In the genomic region with DNA sequence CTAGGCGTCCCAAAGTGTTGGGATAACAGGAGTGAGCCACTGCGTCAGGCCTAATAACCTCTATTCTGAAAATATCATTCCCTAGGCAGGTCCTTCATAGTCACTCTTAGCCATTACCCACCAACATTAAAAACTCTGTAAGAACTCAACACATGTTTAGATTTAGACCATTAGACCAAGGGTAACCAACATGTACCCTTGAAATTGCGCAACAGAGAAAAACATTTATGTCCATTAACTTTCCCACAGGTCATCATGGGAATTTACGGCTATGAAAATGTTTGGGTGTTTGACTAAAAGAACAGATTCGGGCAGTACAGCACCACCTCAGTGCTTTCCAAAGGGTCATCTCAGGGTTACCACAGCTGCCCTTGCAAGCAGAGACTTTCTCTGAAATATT, we compare ENCODE assay signal across 26 cellular contexts. TPM values are rescaled to one million over a fixed set of nuclear protein-coding genes. Genes with fewer than 3 reads are reported as not detected.
"Had no signal": no experiment of that assay in that cellular context is flagged by ENCODE, and none has a peak within 500 bp of the region (broad histone marks: within the 10 kb centered on the region; RNA-seq: fewer than 3 reads in every experiment).

No MANE protein-coding gene starts in this region.

- DNase-seq: Karpas-422, KG1, MG63, NCI-H1092, NCI-H1105 treated with DMSO at 0.1 percent for 48 hours, NCI-H1417 treated with DMSO at 0.1 percent for 48 hours, NCI-H146, NCI-H187, NCI-H2029, NCI-H2081 treated with DMSO at 0.1 percent for 48 hours, NCI-H2171, NCI-H226, NCI-H446, NCI-H510A, NCI-H524 treated with DMSO at 0.1 percent for 48 hours, NCI-H69, NCI-H774, PC-3, SHP77 treated with DMSO at 0.1 percent for 48 hours, SJCRH30, T-helper 1 cell had no signal

- H3K36me3 ChIP-seq: MG63 had no signal

- H3K27me3 ChIP-seq: MG63, SJCRH30 had no signal

- H3K4me3 ChIP-seq: MG63, SJCRH30 had no signal

- H3K27ac ChIP-seq: SJCRH30 had no signal

- H3K9me3 ChIP-seq: MG63, SJCRH30 had no signal

- ATAC-seq: Panc1, PC-3, Right ventricle myocardium inferior, SK-N-SH treated with all-trans-retinoic acid at 6 μM for 48 hours had no signal

- H3K4me1 ChIP-seq: SJCRH30 had no signal

RNA-seq across cellular contexts. Expression of a gene that starts 7.5 kb away (rescaled TPM):
- total RNA-seq: OCI-LY7 had no signal
- polyA plus RNA-seq: IgD-negative memory B cell had no signal
